ENCODE assay signal across 8 cellular contexts in genomic region chr15:64461577-64462162, GRCh38. TPM values are rescaled to one million over a fixed set of nuclear protein-coding genes. Genes with fewer than 3 reads are reported as not detected.
DNase-seq lines count a peak whose midpoint lies in the region; ATAC-seq and TF ChIP-seq lines count a peak whose summit lies in the region.

No MANE protein-coding gene starts in this region.

- peaks cover 16% of the 10 kb centered on the region for H3K36me3 Mint-ChIP-seq in activated T-helper 17 cell treated with anti-CD3 and anti-CD28 coated beads, Interleukin-2, amount 50 U/mL, for 72 hours (ENCODE audit: low read depth)

- H3K27ac Mint-ChIP-seq in activated T-helper 17 cell treated with anti-CD3 and anti-CD28 coated beads, Interleukin-2, amount 50 U/mL, for 72 hours, result peak overlapping the region; percentile 90

- peaks cover 30% of the 10 kb centered on the region for H3K4me1 Mint-ChIP-seq in activated T-helper 17 cell treated with anti-CD3 and anti-CD28 coated beads, Interleukin-2, amount 50 U/mL, for 72 hours

- TF ChIP-seq CTCF in GM06990 (IDR thresholded peaks at IDR 0.05; ENCODE audit: insufficient read depth, low read length, poor library complexity, severe bottlenecking), result no peak

- peak overlapping the region; percentile 89 for H3K4me3 Mint-ChIP-seq in activated T-helper 17 cell treated with anti-CD3 and anti-CD28 coated beads, Interleukin-2, amount 50 U/mL, for 72 hours

- peak overlapping the region; percentile 64 for H3K4me3 ChIP-seq in GM06990 (replicated peaks; ENCODE audit: low read depth, low read length)
- peak overlapping the region; percentile 79 to 100 for H3K4me3 ChIP-seq in aorta (ENCODE audit: low read length in 2 of 2)

- H3K27me3 Mint-ChIP-seq in activated T-helper 17 cell treated with anti-CD3 and anti-CD28 coated beads, Interleukin-2, amount 50 U/mL, for 72 hours, result no peaks in the 10 kb centered on the region

- H3K27me3 ChIP-seq in GM06990 (replicated peaks; ENCODE audit: control insufficient read depth, insufficient read depth, low read length) (no peaks in the 10 kb centered on the region), aorta (ENCODE audit: control insufficient read depth in 1 of 2, insufficient read depth in 2 of 2, low read length in 1 of 2) (no peaks in the 10 kb centered on the region)

- WGBS in aorta, 2 donors, result 3 to 6% methylated on average over 7 of the region's 7 CpGs

- ATAC-seq in activated T-helper 17 cell treated with anti-CD3 and anti-CD28 coated beads, Interleukin-2, amount 50 U/mL, for 72 hours (replicated peaks), result peak; percentile 88
- no peak for ATAC-seq in aorta (ENCODE audit: low FRiP score)
- no peak for ATAC-seq in HG03565 (IDR thresholded peaks at IDR 0.05; ENCODE audit: unreplicated experiment)

- no peaks in the 10 kb centered on the region for H3K36me3 ChIP-seq in GM06990 (ENCODE audit: control insufficient read depth, insufficient read depth, low read length)
- peaks cover 0 to 2% of the 10 kb centered on the region in 2 donors for H3K36me3 ChIP-seq in aorta (ENCODE audit: control insufficient read depth in 1 of 2, insufficient read depth in 2 of 2, low read length in 1 of 2)

- peaks cover 4 to 11% of the 10 kb centered on the region in 2 donors for H3K4me1 ChIP-seq in aorta (ENCODE audit: control insufficient read depth in 1 of 2, insufficient read depth in 2 of 2, low read length in 2 of 2)

- H3K27ac ChIP-seq in aorta (ENCODE audit: low read depth in 1 of 2, low read length in 2 of 2), result peak overlapping the region in 1 of 2 donors; percentile 56

- DNase-seq in GM06990 (ENCODE audit: extremely low read depth, insufficient read length) (peak; percentile 18), NCI-H1092 (lab: John Stamatoyannopoulos, UW) (peak; percentile 12), germinal center (ENCODE audit: low spot score) (peak; percentile 31), nucleus accumbens (lab: John Stamatoyannopoulos, UW) (peak in 44 of 56 donors; percentile 4 to 80 (median 32)), aorta (no peak), DMS114 treated with DMSO at 0.1 percent for 48 hours (lab: John Stamatoyannopoulos, UW; ENCODE audit: unreplicated experiment) (no peak)

- no peaks in the 10 kb centered on the region for H3K9me3 Mint-ChIP-seq in activated T-helper 17 cell treated with anti-CD3 and anti-CD28 coated beads, Interleukin-2, amount 50 U/mL, for 72 hours

- intact Hi-C loops in aorta (cut with DNase I), result no loop called here

- no peaks in the 10 kb centered on the region for H3K9me3 ChIP-seq in aorta (ENCODE audit: control insufficient read depth, low read length)

RNA-seq across cellular contexts. Expression of gene ZNF609, which starts 1.3 kb away (rescaled TPM):
- total RNA-seq in activated T-helper 17 cell treated with anti-CD3 and anti-CD28 coated beads, Interleukin-2, amount 50 U/mL, for 72 hours, result 10 to 100 TPM; 27.3 to 41.2 TPM
- total RNA-seq in aorta, result 10 to 100 TPM; 40.5 to 46.7 TPM
- 1 to 10 TPM; 5.4 to 6.7 TPM for polyA plus RNA-seq in aorta

Comparison
In these comparisons a context has a peak if more than half of its experiments do, and no peak if none do; other contexts are left out.
1. DNase-seq: peak in GM06990 (single experiment), NCI-H1092 (single experiment), germinal center (single experiment) and nucleus accumbens (44 of 56); none in aorta (0 of 2) and DMS114 treated with DMSO at 0.1 percent for 48 hours (single experiment).